ENCODE assay signal across 1 cellular context in the genomic region with DNA sequence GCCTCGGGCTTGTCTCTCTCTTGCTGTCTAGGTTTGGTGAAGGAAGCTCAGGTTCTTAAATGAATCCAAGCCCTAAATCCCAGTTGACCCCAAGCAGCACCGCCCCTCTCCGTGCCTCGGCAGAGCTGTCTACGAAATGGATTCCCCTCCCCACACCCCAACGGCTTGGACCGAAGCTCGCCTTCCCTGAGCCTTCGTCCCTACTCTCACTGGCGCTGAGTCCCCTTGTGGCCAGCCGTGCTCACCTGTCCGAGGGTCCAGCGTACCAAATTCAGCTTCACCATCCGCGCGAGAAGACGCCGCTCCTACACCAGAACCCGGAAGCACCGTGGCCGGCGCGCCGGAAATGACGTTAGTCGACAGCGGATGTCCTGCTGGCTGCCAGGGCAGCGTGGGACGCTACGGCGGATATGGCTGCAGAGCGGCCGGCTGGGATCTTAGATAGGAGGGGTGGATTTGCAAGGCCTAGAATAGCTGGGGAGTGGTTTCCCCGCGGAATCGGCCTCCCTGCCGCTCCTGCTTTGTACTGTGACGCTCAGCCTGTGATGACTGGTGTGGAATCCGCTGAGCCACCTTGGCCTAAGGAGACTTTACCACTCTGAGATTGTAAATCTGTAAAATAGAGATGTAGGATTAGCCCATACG.
TF ChIP-seq lines count a peak whose summit lies in the region.

A gene (minus strand): TSS at position 325 of the 645 bp plus-strand sequence. CDS start 2,201 bp downstream, outside the sequence.

TF ChIP-seq in HepG2, 621 proteins besides CTCF, POLR2A, EP300 and RAD21 (continued from another document and continues in another):
- TF ChIP-seq, protein P1, sequence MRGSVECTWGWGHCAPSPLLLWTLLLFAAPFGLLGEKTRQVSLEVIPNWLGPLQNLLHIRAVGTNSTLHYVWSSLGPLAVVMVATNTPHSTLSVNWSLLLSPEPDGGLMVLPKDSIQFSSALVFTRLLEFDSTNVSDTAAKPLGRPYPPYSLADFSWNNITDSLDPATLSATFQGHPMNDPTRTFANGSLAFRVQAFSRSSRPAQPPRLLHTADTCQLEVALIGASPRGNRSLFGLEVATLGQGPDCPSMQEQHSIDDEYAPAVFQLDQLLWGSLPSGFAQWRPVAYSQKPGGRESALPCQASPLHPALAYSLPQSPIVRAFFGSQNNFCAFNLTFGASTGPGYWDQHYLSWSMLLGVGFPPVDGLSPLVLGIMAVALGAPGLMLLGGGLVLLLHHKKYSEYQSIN (CRISPR knock-in tag; IDR thresholded peaks at IDR 0.05; ENCODE audit: borderline replicate concordance), result no peak
- TF ChIP-seq, protein P2, sequence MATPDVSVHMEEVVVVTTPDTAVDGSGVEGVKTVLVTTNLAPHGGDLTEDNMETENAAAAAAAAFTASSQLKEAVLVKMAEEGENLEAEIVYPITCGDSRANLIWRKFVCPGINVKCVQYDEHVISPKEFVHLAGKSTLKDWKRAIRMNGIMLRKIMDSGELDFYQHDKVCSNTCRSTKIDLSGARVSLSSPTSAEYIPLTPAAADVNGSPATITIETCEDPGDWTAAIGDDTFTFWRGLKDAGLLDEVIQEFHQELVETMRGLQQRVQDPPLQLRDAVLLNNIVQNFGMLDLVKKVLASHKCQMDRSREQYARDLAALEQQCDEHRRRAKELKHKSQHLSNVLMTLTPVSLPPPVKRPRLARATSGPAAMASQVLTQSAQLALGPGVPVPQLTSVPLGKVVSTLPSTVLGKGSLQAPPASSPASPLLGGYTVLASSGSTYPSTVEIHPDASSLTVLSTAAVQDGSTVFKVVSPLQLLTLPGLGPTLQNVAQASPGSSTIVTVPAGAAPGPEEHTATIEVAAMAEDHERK (CRISPR knock-in tag; IDR thresholded peaks at IDR 0.05; ENCODE audit: low read depth), result peak; percentile 73
- TF ChIP-seq, protein P3, sequence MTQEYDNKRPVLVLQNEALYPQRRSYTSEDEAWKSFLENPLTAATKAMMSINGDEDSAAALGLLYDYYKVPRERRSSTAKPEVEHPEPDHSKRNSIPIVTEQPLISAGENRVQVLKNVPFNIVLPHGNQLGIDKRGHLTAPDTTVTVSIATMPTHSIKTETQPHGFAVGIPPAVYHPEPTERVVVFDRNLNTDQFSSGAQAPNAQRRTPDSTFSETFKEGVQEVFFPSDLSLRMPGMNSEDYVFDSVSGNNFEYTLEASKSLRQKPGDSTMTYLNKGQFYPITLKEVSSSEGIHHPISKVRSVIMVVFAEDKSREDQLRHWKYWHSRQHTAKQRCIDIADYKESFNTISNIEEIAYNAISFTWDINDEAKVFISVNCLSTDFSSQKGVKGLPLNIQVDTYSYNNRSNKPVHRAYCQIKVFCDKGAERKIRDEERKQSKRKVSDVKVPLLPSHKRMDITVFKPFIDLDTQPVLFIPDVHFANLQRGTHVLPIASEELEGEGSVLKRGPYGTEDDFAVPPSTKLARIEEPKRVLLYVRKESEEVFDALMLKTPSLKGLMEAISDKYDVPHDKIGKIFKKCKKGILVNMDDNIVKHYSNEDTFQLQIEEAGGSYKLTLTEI (CRISPR knock-in tag; conservative IDR thresholded peaks at IDR 0.05), result no peak
- TF ChIP-seq, protein P4, sequence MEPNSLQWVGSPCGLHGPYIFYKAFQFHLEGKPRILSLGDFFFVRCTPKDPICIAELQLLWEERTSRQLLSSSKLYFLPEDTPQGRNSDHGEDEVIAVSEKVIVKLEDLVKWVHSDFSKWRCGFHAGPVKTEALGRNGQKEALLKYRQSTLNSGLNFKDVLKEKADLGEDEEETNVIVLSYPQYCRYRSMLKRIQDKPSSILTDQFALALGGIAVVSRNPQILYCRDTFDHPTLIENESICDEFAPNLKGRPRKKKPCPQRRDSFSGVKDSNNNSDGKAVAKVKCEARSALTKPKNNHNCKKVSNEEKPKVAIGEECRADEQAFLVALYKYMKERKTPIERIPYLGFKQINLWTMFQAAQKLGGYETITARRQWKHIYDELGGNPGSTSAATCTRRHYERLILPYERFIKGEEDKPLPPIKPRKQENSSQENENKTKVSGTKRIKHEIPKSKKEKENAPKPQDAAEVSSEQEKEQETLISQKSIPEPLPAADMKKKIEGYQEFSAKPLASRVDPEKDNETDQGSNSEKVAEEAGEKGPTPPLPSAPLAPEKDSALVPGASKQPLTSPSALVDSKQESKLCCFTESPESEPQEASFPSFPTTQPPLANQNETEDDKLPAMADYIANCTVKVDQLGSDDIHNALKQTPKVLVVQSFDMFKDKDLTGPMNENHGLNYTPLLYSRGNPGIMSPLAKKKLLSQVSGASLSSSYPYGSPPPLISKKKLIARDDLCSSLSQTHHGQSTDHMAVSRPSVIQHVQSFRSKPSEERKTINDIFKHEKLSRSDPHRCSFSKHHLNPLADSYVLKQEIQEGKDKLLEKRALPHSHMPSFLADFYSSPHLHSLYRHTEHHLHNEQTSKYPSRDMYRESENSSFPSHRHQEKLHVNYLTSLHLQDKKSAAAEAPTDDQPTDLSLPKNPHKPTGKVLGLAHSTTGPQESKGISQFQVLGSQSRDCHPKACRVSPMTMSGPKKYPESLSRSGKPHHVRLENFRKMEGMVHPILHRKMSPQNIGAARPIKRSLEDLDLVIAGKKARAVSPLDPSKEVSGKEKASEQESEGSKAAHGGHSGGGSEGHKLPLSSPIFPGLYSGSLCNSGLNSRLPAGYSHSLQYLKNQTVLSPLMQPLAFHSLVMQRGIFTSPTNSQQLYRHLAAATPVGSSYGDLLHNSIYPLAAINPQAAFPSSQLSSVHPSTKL (CRISPR knock-in tag; IDR thresholded peaks at IDR 0.05), result peak; percentile 56; the same call in 1 of the 2 replicates
- TF ChIP-seq PITX1 (CRISPR knock-in tag; IDR thresholded peaks at IDR 0.05), result peak; percentile 73
- peak; percentile 90 for TF ChIP-seq RFX3 (CRISPR knock-in tag; IDR thresholded peaks at IDR 0.05)
- peak; percentile 67; the same call in 1 of the 2 replicates for TF ChIP-seq RFXAP (CRISPR knock-in tag; IDR thresholded peaks at IDR 0.05; ENCODE audit: borderline replicate concordance)
- TF ChIP-seq, protein P5, sequence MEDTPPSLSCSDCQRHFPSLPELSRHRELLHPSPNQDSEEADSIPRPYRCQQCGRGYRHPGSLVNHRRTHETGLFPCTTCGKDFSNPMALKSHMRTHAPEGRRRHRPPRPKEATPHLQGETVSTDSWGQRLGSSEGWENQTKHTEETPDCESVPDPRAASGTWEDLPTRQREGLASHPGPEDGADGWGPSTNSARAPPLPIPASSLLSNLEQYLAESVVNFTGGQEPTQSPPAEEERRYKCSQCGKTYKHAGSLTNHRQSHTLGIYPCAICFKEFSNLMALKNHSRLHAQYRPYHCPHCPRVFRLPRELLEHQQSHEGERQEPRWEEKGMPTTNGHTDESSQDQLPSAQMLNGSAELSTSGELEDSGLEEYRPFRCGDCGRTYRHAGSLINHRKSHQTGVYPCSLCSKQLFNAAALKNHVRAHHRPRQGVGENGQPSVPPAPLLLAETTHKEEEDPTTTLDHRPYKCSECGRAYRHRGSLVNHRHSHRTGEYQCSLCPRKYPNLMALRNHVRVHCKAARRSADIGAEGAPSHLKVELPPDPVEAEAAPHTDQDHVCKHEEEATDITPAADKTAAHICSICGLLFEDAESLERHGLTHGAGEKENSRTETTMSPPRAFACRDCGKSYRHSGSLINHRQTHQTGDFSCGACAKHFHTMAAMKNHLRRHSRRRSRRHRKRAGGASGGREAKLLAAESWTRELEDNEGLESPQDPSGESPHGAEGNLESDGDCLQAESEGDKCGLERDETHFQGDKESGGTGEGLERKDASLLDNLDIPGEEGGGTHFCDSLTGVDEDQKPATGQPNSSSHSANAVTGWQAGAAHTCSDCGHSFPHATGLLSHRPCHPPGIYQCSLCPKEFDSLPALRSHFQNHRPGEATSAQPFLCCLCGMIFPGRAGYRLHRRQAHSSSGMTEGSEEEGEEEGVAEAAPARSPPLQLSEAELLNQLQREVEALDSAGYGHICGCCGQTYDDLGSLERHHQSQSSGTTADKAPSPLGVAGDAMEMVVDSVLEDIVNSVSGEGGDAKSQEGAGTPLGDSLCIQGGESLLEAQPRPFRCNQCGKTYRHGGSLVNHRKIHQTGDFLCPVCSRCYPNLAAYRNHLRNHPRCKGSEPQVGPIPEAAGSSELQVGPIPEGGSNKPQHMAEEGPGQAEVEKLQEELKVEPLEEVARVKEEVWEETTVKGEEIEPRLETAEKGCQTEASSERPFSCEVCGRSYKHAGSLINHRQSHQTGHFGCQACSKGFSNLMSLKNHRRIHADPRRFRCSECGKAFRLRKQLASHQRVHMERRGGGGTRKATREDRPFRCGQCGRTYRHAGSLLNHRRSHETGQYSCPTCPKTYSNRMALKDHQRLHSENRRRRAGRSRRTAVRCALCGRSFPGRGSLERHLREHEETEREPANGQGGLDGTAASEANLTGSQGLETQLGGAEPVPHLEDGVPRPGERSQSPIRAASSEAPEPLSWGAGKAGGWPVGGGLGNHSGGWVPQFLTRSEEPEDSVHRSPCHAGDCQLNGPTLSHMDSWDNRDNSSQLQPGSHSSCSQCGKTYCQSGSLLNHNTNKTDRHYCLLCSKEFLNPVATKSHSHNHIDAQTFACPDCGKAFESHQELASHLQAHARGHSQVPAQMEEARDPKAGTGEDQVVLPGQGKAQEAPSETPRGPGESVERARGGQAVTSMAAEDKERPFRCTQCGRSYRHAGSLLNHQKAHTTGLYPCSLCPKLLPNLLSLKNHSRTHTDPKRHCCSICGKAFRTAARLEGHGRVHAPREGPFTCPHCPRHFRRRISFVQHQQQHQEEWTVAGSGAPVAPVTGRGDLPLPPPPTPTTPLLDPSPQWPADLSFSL (CRISPR knock-in tag; IDR thresholded peaks at IDR 0.05), result no peak
- TF ChIP-seq SIX1 (CRISPR knock-in tag; IDR thresholded peaks at IDR 0.05; ENCODE audit: borderline replicate concordance), result no peak
- peak; percentile 78; the same call in 1 of the 2 replicates for TF ChIP-seq ZNF839 (CRISPR knock-in tag; IDR thresholded peaks at IDR 0.05; ENCODE audit: borderline replicate concordance)
- TF ChIP-seq ONECUT2 (CRISPR knock-in tag; IDR thresholded peaks at IDR 0.05), result no peak
- peak; percentile 90 for TF ChIP-seq ZNF761 (CRISPR knock-in tag; conservative IDR thresholded peaks at IDR 0.05)
- peak; percentile 78; the same call in 1 of the 2 replicates for TF ChIP-seq NFKB2 (CRISPR knock-in tag; IDR thresholded peaks at IDR 0.05; ENCODE audit: borderline replicate concordance)
- TF ChIP-seq NONO (IDR thresholded peaks at IDR 0.05), result no peak
- peak; percentile 85 for TF ChIP-seq NONO (CRISPR knock-in tag; conservative IDR thresholded peaks at IDR 0.05)
- TF ChIP-seq ZNF282 (IDR thresholded peaks at IDR 0.05; ENCODE audit: partially characterized antibody), result no peak
- peak; percentile 89 for TF ChIP-seq POLR2AphosphoS5 (IDR thresholded peaks at IDR 0.05; ENCODE audit: low read depth, low read length)
- TF ChIP-seq, protein P6, sequence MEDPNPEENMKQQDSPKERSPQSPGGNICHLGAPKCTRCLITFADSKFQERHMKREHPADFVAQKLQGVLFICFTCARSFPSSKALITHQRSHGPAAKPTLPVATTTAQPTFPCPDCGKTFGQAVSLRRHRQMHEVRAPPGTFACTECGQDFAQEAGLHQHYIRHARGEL (CRISPR knock-in tag; IDR thresholded peaks at IDR 0.05), result no peak
- TF ChIP-seq ZNF367 (CRISPR knock-in tag; IDR thresholded peaks at IDR 0.05; ENCODE audit: borderline replicate concordance), result no peak
- TF ChIP-seq ZNF660 (CRISPR knock-in tag; IDR thresholded peaks at IDR 0.05; ENCODE audit: borderline replicate concordance, low read depth), result no peak
- no peak for TF ChIP-seq ZSCAN30 (CRISPR knock-in tag; IDR thresholded peaks at IDR 0.05)
- TF ChIP-seq NR2F6 (IDR thresholded peaks at IDR 0.05), result no peak
- TF ChIP-seq NR2F6 (CRISPR knock-in tag; IDR thresholded peaks at IDR 0.05), result peak; percentile 23; the same call in 1 of the 2 replicates
- TF ChIP-seq, protein P7, sequence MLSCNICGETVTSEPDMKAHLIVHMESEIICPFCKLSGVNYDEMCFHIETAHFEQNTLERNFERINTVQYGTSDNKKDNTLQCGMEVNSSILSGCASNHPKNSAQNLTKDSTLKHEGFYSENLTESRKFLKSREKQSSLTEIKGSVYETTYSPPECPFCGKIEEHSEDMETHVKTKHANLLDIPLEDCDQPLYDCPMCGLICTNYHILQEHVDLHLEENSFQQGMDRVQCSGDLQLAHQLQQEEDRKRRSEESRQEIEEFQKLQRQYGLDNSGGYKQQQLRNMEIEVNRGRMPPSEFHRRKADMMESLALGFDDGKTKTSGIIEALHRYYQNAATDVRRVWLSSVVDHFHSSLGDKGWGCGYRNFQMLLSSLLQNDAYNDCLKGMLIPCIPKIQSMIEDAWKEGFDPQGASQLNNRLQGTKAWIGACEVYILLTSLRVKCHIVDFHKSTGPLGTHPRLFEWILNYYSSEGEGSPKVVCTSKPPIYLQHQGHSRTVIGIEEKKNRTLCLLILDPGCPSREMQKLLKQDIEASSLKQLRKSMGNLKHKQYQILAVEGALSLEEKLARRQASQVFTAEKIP (CRISPR knock-in tag; IDR thresholded peaks at IDR 0.05; ENCODE audit: borderline replicate concordance), result no peak
- peak; percentile 85 for TF ChIP-seq ZNF598 (CRISPR knock-in tag; IDR thresholded peaks at IDR 0.05; ENCODE audit: borderline replicate concordance)
- no peak; the same call in 1 of the 2 replicates for TF ChIP-seq NR2F2 (IDR thresholded peaks at IDR 0.05; ENCODE audit: borderline replicate concordance, low read depth)
- TF ChIP-seq, protein P8, sequence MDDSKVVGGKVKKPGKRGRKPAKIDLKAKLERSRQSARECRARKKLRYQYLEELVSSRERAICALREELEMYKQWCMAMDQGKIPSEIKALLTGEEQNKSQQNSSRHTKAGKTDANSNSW (CRISPR knock-in tag; IDR thresholded peaks at IDR 0.05; ENCODE audit: borderline replicate concordance), result peak; percentile 47; the same call in 1 of the 2 replicates
- TF ChIP-seq ZNF136 (CRISPR knock-in tag; IDR thresholded peaks at IDR 0.05; ENCODE audit: low read depth), result no peak
- no peak for TF ChIP-seq ZNF446 (CRISPR knock-in tag; IDR thresholded peaks at IDR 0.05)
- TF ChIP-seq ZNF792 (CRISPR knock-in tag; IDR thresholded peaks at IDR 0.05), result no peak
- TF ChIP-seq, protein P9, sequence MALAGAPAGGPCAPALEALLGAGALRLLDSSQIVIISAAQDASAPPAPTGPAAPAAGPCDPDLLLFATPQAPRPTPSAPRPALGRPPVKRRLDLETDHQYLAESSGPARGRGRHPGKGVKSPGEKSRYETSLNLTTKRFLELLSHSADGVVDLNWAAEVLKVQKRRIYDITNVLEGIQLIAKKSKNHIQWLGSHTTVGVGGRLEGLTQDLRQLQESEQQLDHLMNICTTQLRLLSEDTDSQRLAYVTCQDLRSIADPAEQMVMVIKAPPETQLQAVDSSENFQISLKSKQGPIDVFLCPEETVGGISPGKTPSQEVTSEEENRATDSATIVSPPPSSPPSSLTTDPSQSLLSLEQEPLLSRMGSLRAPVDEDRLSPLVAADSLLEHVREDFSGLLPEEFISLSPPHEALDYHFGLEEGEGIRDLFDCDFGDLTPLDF (CRISPR knock-in tag; IDR thresholded peaks at IDR 0.05), result no peak
- no peak for TF ChIP-seq SMYD3 (CRISPR knock-in tag; IDR thresholded peaks at IDR 0.05)
- TF ChIP-seq ZNF33A (CRISPR knock-in tag; IDR thresholded peaks at IDR 0.05; ENCODE audit: borderline replicate concordance), result no peak
- TF ChIP-seq HCFC1 (IDR thresholded peaks at IDR 0.05; ENCODE audit: low read depth, low read length), result peak; percentile 77
- TF ChIP-seq TMF1 (CRISPR knock-in tag; IDR thresholded peaks at IDR 0.05; ENCODE audit: low read depth), result no peak
- TF ChIP-seq MXD4 (CRISPR knock-in tag; IDR thresholded peaks at IDR 0.05), result peak; percentile 95
- TF ChIP-seq FOXA1 (IDR thresholded peaks at IDR 0.05), result no peak
- peak; percentile 46; the same call in 1 of the 2 replicates for TF ChIP-seq FOXA1 (CRISPR knock-in tag; IDR thresholded peaks at IDR 0.05)
- TF ChIP-seq ZC3H13 (CRISPR knock-in tag; IDR thresholded peaks at IDR 0.05), result no peak
- peak; percentile 47; the same call in 1 of the 2 replicates for TF ChIP-seq ISL2 (CRISPR knock-in tag; IDR thresholded peaks at IDR 0.05)
- TF ChIP-seq ZNF549 (CRISPR knock-in tag; IDR thresholded peaks at IDR 0.05), result no peak
- 0 out of 2 replicates have a peak, but pooled peaks have one; percentile 43 for TF ChIP-seq ZNF746 (CRISPR knock-in tag; IDR thresholded peaks at IDR 0.05)
- peak; percentile 85 for TF ChIP-seq ZNF501 (CRISPR knock-in tag; IDR thresholded peaks at IDR 0.05)
- peak; percentile 99 for TF ChIP-seq HDAC1 (CRISPR knock-in tag; IDR thresholded peaks at IDR 0.05)
- no peak for TF ChIP-seq MTF1 (CRISPR knock-in tag; IDR thresholded peaks at IDR 0.05)
